Comparison of ENCODE assay signal across 19 cellular contexts in genomic region chr10:62443866-62444265, GRCh38.
DNase-seq lines count a peak whose midpoint lies in the region; ATAC-seq and TF ChIP-seq lines count a peak whose summit lies in the region.
"Had no signal": no experiment of that assay in that cellular context is flagged by ENCODE, and none has a peak within 500 bp of the region (broad histone marks: within the 10 kb centered on the region; RNA-seq: fewer than 3 reads in every experiment).

No MANE protein-coding gene starts in this region.

- H3K4me1 ChIP-seq in BLaER1 treated with 17β-estradiol and CSF1 and Interleukin-3, amounts not matched to agents 10 nM and 100 nM = peaks cover 6 to 11% (median 10%) of the 10 kb centered on the region in 10 experiments; a peak in 17 of 20 replicates
- H3K4me1 ChIP-seq in Loucy (ENCODE audit: insufficient read depth, low read length, poor library complexity, severe bottlenecking) = peaks cover 9% of the 10 kb centered on the region
- H3K4me1 ChIP-seq in osteoblast (ENCODE audit: insufficient read depth, low read length) = peaks cover 4% of the 10 kb centered on the region
- H3K4me1 ChIP-seq in gastrocnemius medialis = peaks cover 0 to 3% of the 10 kb centered on the region in 2 donors
- H3K4me1 ChIP-seq: SJSA1, testis had no signal

- H2AFZ ChIP-seq in Loucy (ENCODE audit: low read length) (peak overlapping the region; percentile 53), osteoblast (ENCODE audit: low read length) (peak overlapping the region; percentile 57)
- H2AFZ ChIP-seq: PC-9 had no signal

- H3K27ac ChIP-seq in BLaER1 treated with 17β-estradiol and CSF1 and Interleukin-3, amounts not matched to agents 10 nM and 100 nM = no peak overlapping the region; a peak in 1 of 22 replicates
- H3K27ac ChIP-seq in osteoblast (ENCODE audit: low read depth, low read length) (no peak overlapping the region), gastrocnemius medialis (no peak overlapping the region)
- H3K27ac ChIP-seq: coronary artery, PC-9, SJSA1, testis had no signal

- H3K27me3 ChIP-seq in BLaER1 treated with 17β-estradiol and CSF1 and Interleukin-3, amounts not matched to agents 10 nM and 100 nM = no peaks in the 10 kb centered on the region
- H3K27me3 ChIP-seq in Loucy (ENCODE audit: insufficient read depth, low read length, poor library complexity, severe bottlenecking) (no peaks in the 10 kb centered on the region), osteoblast (ENCODE audit: insufficient read depth, low read length) (no peaks in the 10 kb centered on the region), gastrocnemius medialis (no peaks in the 10 kb centered on the region)
- H3K27me3 ChIP-seq: MG63, SJSA1, testis had no signal

- H3K36me3 ChIP-seq in BLaER1 treated with 17β-estradiol and CSF1 and Interleukin-3, amounts not matched to agents 10 nM and 100 nM = no peaks in the 10 kb centered on the region
- H3K36me3 ChIP-seq in Loucy (ENCODE audit: insufficient read depth, low read length) (no peaks in the 10 kb centered on the region), osteoblast (ENCODE audit: insufficient read depth, low read length) (no peaks in the 10 kb centered on the region), gastrocnemius medialis (no peaks in the 10 kb centered on the region)
- H3K36me3 ChIP-seq: MG63, SJSA1 had no signal

- H3K9me3 ChIP-seq in BLaER1 treated with 17β-estradiol and CSF1 and Interleukin-3, amounts not matched to agents 10 nM and 100 nM (replicated peaks in 1 of 11) = peaks cover 0 to 5% (median 0%) of the 10 kb centered on the region in 11 experiments; a peak in 2 of 22 replicates
- H3K9me3 ChIP-seq in Loucy (ENCODE audit: insufficient read depth, low read depth, low read length) (no peaks in the 10 kb centered on the region), osteoblast (ENCODE audit: low read depth, low read length) (no peaks in the 10 kb centered on the region), gastrocnemius medialis (no peaks in the 10 kb centered on the region)
- H3K9me3 ChIP-seq: MG63, SJSA1, testis had no signal

- in situ Hi-C loops in gastrocnemius medialis (cut with MboI; ENCODE audit: low sequenced_read_pairs in 4 of 4) = loop anchor here in 3 of 4 donors (25.0 kb wide), 3 partner anchors 393 to 718 kb away; no protein-coding TSS in a partner anchor

- H3K79me2 ChIP-seq in Loucy (ENCODE audit: insufficient read depth, low read length) (no peaks in the 10 kb centered on the region), osteoblast (ENCODE audit: insufficient read depth, low read length) (no peaks in the 10 kb centered on the region)

- no peaks in the 10 kb centered on the region for H3K9me2 ChIP-seq in Loucy (replicated peaks; ENCODE audit: low read depth, low read length)

- H3K4me2 ChIP-seq in BLaER1 treated with 17β-estradiol and CSF1 and Interleukin-3, amounts not matched to agents 10 nM and 100 nM = peak overlapping the region; percentile 20 to 63 (median 33)
- H3K4me2 ChIP-seq in Loucy (ENCODE audit: low read depth, low read length, poor library complexity, severe bottlenecking) (peak overlapping the region; percentile 7), osteoblast (ENCODE audit: insufficient read depth, low read length) (no peak overlapping the region)
- H3K4me2 ChIP-seq: PC-9 had no signal

- no peak overlapping the region for H3K9ac ChIP-seq in BLaER1 treated with 17β-estradiol and CSF1 and Interleukin-3, amounts not matched to agents 10 nM and 100 nM
- no peak overlapping the region for H3K9ac ChIP-seq in Loucy (ENCODE audit: low read depth, low read length, poor library complexity, severe bottlenecking)

- ATAC-seq in gastrocnemius medialis (no peak), HG02623 (IDR thresholded peaks at IDR 0.05; ENCODE audit: unreplicated experiment) (no peak)

- intact Hi-C loops in gastrocnemius medialis (cut with DNase I; ENCODE audit: low total_unique reads) = no loop called here

- DNase-seq in fibroblast of mammary gland (ENCODE audit: low read depth) = peak; percentile 21
- no peak for DNase-seq in osteoblast (ENCODE audit: insufficient read length, low spot score, missing footprints)
- DNase-seq in NCI-H1694 treated with DMSO at 0.1 percent for 48 hours (lab: John Stamatoyannopoulos, UW) = no peak
- no peak for DNase-seq in gastrocnemius medialis
- DNase-seq: activated CD4-positive, CD25-positive, alpha-beta regulatory T cell treated with anti-CD3 and anti-CD28 coated beads, Interleukin-2, amount 50 U/mL, for 72 hours; activated CD8-positive, alpha-beta memory T cell treated with anti-CD3 and anti-CD28 coated beads for 24 hours; AML-193; H9; MG63; NCI-H1694; NCI-H748 treated with DMSO at 0.1 percent for 48 hours; PC-9; T1000; testis had no signal

- H3F3A ChIP-seq in Loucy (ENCODE audit: low read depth) = no peaks in the 10 kb centered on the region

- TF ChIP-seq CTCF in Loucy (conservative IDR thresholded peaks at IDR 0.05; ENCODE audit: low read length) (no peak), fibroblast of mammary gland (conservative IDR thresholded peaks at IDR 0.05; ENCODE audit: control insufficient read depth, insufficient read depth, low read depth, low read length) (no peak), osteoblast (IDR thresholded peaks at IDR 0.05; ENCODE audit: extremely low read depth, low read depth, low read length) (no peak), gastrocnemius medialis (IDR thresholded peaks at IDR 0.05 in 4 of 5, conservative IDR thresholded peaks at IDR 0.05 in 1 of 5) (no peak)

- H4K20me1 ChIP-seq in BLaER1 treated with 17β-estradiol and CSF1 and Interleukin-3, amounts not matched to agents 10 nM and 100 nM = no peaks in the 10 kb centered on the region
- H4K20me1 ChIP-seq in Loucy (ENCODE audit: insufficient read depth, low read length, poor library complexity, severe bottlenecking) (no peaks in the 10 kb centered on the region), osteoblast (ENCODE audit: insufficient read depth, low read length) (no peaks in the 10 kb centered on the region)

- no peak for TF ChIP-seq POLR2A in gastrocnemius medialis (IDR thresholded peaks at IDR 0.05)

- H3K4me3 ChIP-seq in BLaER1 treated with 17β-estradiol and CSF1 and Interleukin-3, amounts not matched to agents 10 nM and 100 nM = no peak overlapping the region
- H3K4me3 ChIP-seq in Loucy (ENCODE audit: low read length, poor library complexity, severe bottlenecking) (no peak overlapping the region), fibroblast of mammary gland (ENCODE audit: control insufficient read depth, low read depth, low read length) (no peak overlapping the region), osteoblast (ENCODE audit: insufficient read depth, low read length) (no peak overlapping the region), gastrocnemius medialis (no peak overlapping the region)
- H3K4me3 ChIP-seq: coronary artery, MG63, PC-9, SJSA1, testis had no signal
